Comparison of ENCODE assay signal across 1 cellular context in genomic region chr22:45312856-45313255, GRCh38.
TF ChIP-seq lines count a peak whose summit lies in the region.

No MANE protein-coding gene starts in this region.

TF ChIP-seq in GM23338, 12 proteins besides CTCF, POLR2A, EP300 and RAD21 (continued from another document):
- TF ChIP-seq REST (IDR thresholded peaks at IDR 0.05; ENCODE audit: unreplicated experiment) (no peak), ZNF462 (CRISPR knock-in tag; IDR thresholded peaks at IDR 0.05) (no peak), EZH2 (IDR thresholded peaks at IDR 0.05; ENCODE audit: low read depth, unreplicated experiment) (no peak), ZNF331 (CRISPR knock-in tag; IDR thresholded peaks at IDR 0.05; ENCODE audit: low read depth) (no peak), ETS1 (IDR thresholded peaks at IDR 0.05) (no peak), JUNB (IDR thresholded peaks at IDR 0.05; ENCODE audit: unreplicated experiment) (no peak), POLR2AphosphoS5 (IDR thresholded peaks at IDR 0.05; ENCODE audit: low read depth) (no peak), NANOG (IDR thresholded peaks at IDR 0.05; ENCODE audit: borderline replicate concordance) (no peak)
